13 cellular contexts compared by ENCODE assay signal in genomic region chr1:221761354-221762002, GRCh38. TPM values are rescaled to one million over a fixed set of nuclear protein-coding genes. Genes with fewer than 3 reads are reported as not detected.
DNase-seq lines count a peak whose midpoint lies in the region; ATAC-seq and TF ChIP-seq lines count a peak whose summit lies in the region.
"Had no signal": no experiment of that assay in that cellular context is flagged by ENCODE, and none has a peak within 500 bp of the region (broad histone marks: within the 10 kb centered on the region; RNA-seq: fewer than 3 reads in every experiment).

No MANE protein-coding gene starts in this region.

- H3K4me2 ChIP-seq in mammary epithelial cell (ENCODE audit: insufficient read depth, low read depth, low read length): no peak overlapping the region
- H3K4me2 ChIP-seq: neural progenitor cell had no signal

- ATAC-seq in GM19035 (IDR thresholded peaks at IDR 0.05; ENCODE audit: unreplicated experiment) (peak; percentile 71), GM21737 (IDR thresholded peaks at IDR 0.05; ENCODE audit: unreplicated experiment) (peak; percentile 52), HG03280 (IDR thresholded peaks at IDR 0.05; ENCODE audit: unreplicated experiment) (peak; percentile 65)
- peak; percentile 41 for ATAC-seq in stimulated activated memory B cell treated with anti-CD40 and anti-IgM and Interleukin-4, amounts not matched to agents 10 μg/mL and 1 μg/mL and 100 μg/mL, for 72 hours

- no peaks in the 10 kb centered on the region for H3K27me3 Mint-ChIP-seq in stimulated activated memory B cell treated with anti-CD40 and anti-IgM and Interleukin-4, amounts not matched to agents 10 μg/mL and 1 μg/mL and 100 μg/mL, for 72 hours

- DNase-seq in NCI-H1105 treated with DMSO at 0.1 percent for 48 hours (lab: John Stamatoyannopoulos, UW) (no peak), lower leg skin (ENCODE audit: low spot score in 2 of 2) (no peak), mammary epithelial cell (no peak)
- DNase-seq: aorta; DMS79; SHP77 treated with DMSO at 0.1 percent for 48 hours; stimulated activated CD4-positive, alpha-beta T cell treated with anti-CD3 and anti-CD28 coated beads, Interleukin-4, amount 100 ng/mL, for 4 hours; transverse colon had no signal

- H3K4me1 ChIP-seq in mammary epithelial cell (ENCODE audit: insufficient read depth, low read length): peaks cover 29% of the 10 kb centered on the region
- H3K4me1 ChIP-seq: neural progenitor cell, transverse colon had no signal

- TF ChIP-seq CTCF in lower leg skin (IDR thresholded peaks at IDR 0.05) (no peak), mammary epithelial cell (conservative IDR thresholded peaks at IDR 0.05 in 1 of 2, IDR thresholded peaks at IDR 0.05 in 1 of 2; ENCODE audit: extremely low read depth in 1 of 2, insufficient read depth in 1 of 2, low read depth in 1 of 2, low read length in 2 of 2) (no peak)

- H3K27ac Mint-ChIP-seq in stimulated activated memory B cell treated with anti-CD40 and anti-IgM and Interleukin-4, amounts not matched to agents 10 μg/mL and 1 μg/mL and 100 μg/mL, for 72 hours: peak overlapping the region; percentile 9
- H3K27ac Mint-ChIP-seq: neural progenitor cell had no signal

- BruUV-seq in mammary epithelial cell (replicated peaks; lab: Mats Ljungman, UMichigan): no TSS peak

- H3K27ac ChIP-seq in mammary epithelial cell (ENCODE audit: insufficient read depth, low read depth, low read length): no peak overlapping the region
- H3K27ac ChIP-seq: neural progenitor cell, transverse colon had no signal

- H4K20me1 ChIP-seq in mammary epithelial cell (ENCODE audit: insufficient read depth, low read length): no peaks in the 10 kb centered on the region

- no peak overlapping the region for H2AFZ ChIP-seq in mammary epithelial cell (ENCODE audit: low read depth, low read length)
- H2AFZ ChIP-seq: neural progenitor cell had no signal

- no peak overlapping the region for H3K4me3 Mint-ChIP-seq in stimulated activated memory B cell treated with anti-CD40 and anti-IgM and Interleukin-4, amounts not matched to agents 10 μg/mL and 1 μg/mL and 100 μg/mL, for 72 hours
- H3K4me3 Mint-ChIP-seq: neural progenitor cell had no signal

- H3K79me2 ChIP-seq in mammary epithelial cell (ENCODE audit: insufficient read depth, low read length): no peaks in the 10 kb centered on the region

- H3K4me3 ChIP-seq in lower leg skin (ENCODE audit: low read depth, poor library complexity, severe bottlenecking): no peak overlapping the region
- H3K4me3 ChIP-seq in mammary epithelial cell (replicated peaks in 1 of 3; ENCODE audit: insufficient read depth in 1 of 3, low read depth in 2 of 3, low read length in 3 of 3): no peak overlapping the region
- H3K4me3 ChIP-seq: neural progenitor cell, transverse colon had no signal

- TF ChIP-seq POLR2A in lower leg skin (IDR thresholded peaks at IDR 0.05): no peak

- no peak overlapping the region for H3K9ac ChIP-seq in mammary epithelial cell (ENCODE audit: insufficient read depth, low read length)
- H3K9ac ChIP-seq: neural progenitor cell had no signal

- 87 to 91% methylated on average over 4 of the region's 4 CpGs for WGBS in lower leg skin, 2 donors
- WGBS in mammary epithelial cell (ENCODE audit: low coverage, missing lambda C conversion rate): 90% methylated on average over 4 of the region's 4 CpGs

- no peaks in the 10 kb centered on the region for H3K9me3 ChIP-seq in mammary epithelial cell (replicated peaks; ENCODE audit: insufficient read depth, low read length)
- H3K9me3 ChIP-seq: transverse colon had no signal

- intact Hi-C loops in lower leg skin (cut with DNase I; ENCODE audit: low total_unique reads) (no loop called here), mammary epithelial cell (cut with micrococcal nuclease) (no loop called here)

- H3K36me3 Mint-ChIP-seq in stimulated activated memory B cell treated with anti-CD40 and anti-IgM and Interleukin-4, amounts not matched to agents 10 μg/mL and 1 μg/mL and 100 μg/mL, for 72 hours: no peaks in the 10 kb centered on the region
- H3K36me3 Mint-ChIP-seq: neural progenitor cell had no signal

- in situ Hi-C loops in mammary epithelial cell (cut with MboI; ENCODE audit: low sequenced_read_pairs in 2 of 2): no loop called here

- H3K9me3 Mint-ChIP-seq in stimulated activated memory B cell treated with anti-CD40 and anti-IgM and Interleukin-4, amounts not matched to agents 10 μg/mL and 1 μg/mL and 100 μg/mL, for 72 hours: no peaks in the 10 kb centered on the region
- H3K9me3 Mint-ChIP-seq: neural progenitor cell had no signal

- CTCF ChIA-PET in mammary epithelial cell (lab: Charles Lee; ENCODE audit: low non-redundant PET): no interaction called here

- H3K36me3 ChIP-seq in mammary epithelial cell (ENCODE audit: insufficient read depth, low read length): no peaks in the 10 kb centered on the region
- H3K36me3 ChIP-seq: neural progenitor cell, transverse colon had no signal

- peaks cover 24% of the 10 kb centered on the region for H3K4me1 Mint-ChIP-seq in stimulated activated memory B cell treated with anti-CD40 and anti-IgM and Interleukin-4, amounts not matched to agents 10 μg/mL and 1 μg/mL and 100 μg/mL, for 72 hours
- H3K4me1 Mint-ChIP-seq: neural progenitor cell had no signal

- dilution Hi-C loops in mammary epithelial cell (cut with HindIII; ENCODE audit: low sequenced_read_pairs): no loop called here

- no peaks in the 10 kb centered on the region for H3K27me3 ChIP-seq in mammary epithelial cell (ENCODE audit: insufficient read depth, low read length)
- H3K27me3 ChIP-seq: neural progenitor cell, transverse colon had no signal

RNA-seq across cellular contexts. Expression of gene DUSP10, which starts 19.6 kb away (rescaled TPM):
- total RNA-seq in lower leg skin (10 to 100 TPM; 11.8 to 20.9 (median 14.6) TPM), mammary epithelial cell (100 to 1,000 TPM in 1 of 2 donors, 10 to 100 TPM in 1; 35.4 to 118 TPM)
- 64.8 TPM for polyA plus RNA-seq in mammary epithelial cell
- 62.0 TPM for polyA minus RNA-seq in mammary epithelial cell
